In the genomic region with DNA sequence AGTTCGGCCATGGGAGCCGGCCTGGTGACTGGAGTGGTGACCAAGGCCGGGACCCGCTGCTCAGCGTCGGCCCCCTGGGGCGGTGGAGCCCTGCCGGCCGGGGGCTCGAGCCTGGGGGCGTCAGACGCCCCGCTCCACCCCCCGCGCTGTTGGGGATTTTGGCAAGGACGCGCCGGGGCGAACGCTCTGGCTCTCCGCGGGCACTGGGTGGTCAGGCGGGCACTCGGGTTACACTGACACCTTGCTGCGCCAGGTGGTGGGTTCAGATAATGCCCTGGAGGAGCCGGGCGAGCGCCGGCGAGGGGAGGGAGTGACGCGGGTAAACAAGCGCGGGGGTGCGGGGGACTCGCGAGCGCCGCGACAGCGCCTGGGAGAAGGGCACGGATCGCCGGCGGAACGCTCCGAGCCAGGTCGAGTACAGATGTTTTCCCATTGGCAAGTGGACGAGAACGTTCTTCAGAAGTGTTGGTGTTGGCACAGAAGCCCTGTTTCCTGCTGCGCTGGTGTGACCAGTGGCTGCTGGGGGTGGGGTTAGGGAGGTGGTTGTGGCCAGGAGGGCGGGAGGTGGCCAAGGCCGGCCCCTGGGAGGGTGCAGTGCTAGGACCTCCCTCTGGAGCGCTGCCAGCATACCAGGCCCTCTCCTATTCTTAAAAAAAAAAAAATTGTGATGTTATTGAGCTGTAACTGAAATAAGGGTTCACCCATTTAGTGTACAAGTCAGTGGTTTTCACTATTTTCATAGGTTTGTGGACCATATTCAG, we compare ENCODE assay signal across 8 cellular contexts.
DNase-seq lines count a peak whose midpoint lies in the region; ATAC-seq and TF ChIP-seq lines count a peak whose summit lies in the region.

No MANE protein-coding gene starts in this region.

- TF ChIP-seq POLR2A in erythroblast (IDR thresholded peaks at IDR 0.05; ENCODE audit: low read length) = no peak

- peak overlapping the region; percentile 63 for H3K4me2 ChIP-seq in OCI-LY3 (ENCODE audit: low read length)

- no peak overlapping the region for H2AFZ ChIP-seq in OCI-LY3 (ENCODE audit: low read depth, low read length)

- H4K20me1 ChIP-seq in OCI-LY3 (ENCODE audit: insufficient read depth, low read length) = peaks cover 46% of the 10 kb centered on the region

- peak overlapping the region; percentile 93 for H3K9ac ChIP-seq in OCI-LY3 (ENCODE audit: low read length)
- peak overlapping the region; percentile 95 to 98 for H3K9ac ChIP-seq in mucosa of rectum (ENCODE audit: low read depth in 1 of 2, low read length in 2 of 2)

- peaks cover 67% of the 10 kb centered on the region for H3K79me2 ChIP-seq in OCI-LY3 (ENCODE audit: low read length)

- H3K36me3 ChIP-seq in OCI-LY3 (replicated peaks; ENCODE audit: low read depth, low read length) (peaks cover 41% of the 10 kb centered on the region), mucosa of rectum (ENCODE audit: control insufficient read depth in 2 of 2, insufficient read depth in 2 of 2, low read length in 2 of 2) (peaks cover 31 to 41% of the 10 kb centered on the region in 2 donors)

- H3K4me1 ChIP-seq in OCI-LY3 (ENCODE audit: low read length) (peaks cover 34% of the 10 kb centered on the region), mucosa of rectum (ENCODE audit: control insufficient read depth in 2 of 2, insufficient read depth in 2 of 2, low read length in 2 of 2) (peaks cover 66 to 68% of the 10 kb centered on the region in 2 donors)

- peak; percentile 46 for ATAC-seq in GM19463 (IDR thresholded peaks at IDR 0.05; ENCODE audit: unreplicated experiment)

- H3K27ac ChIP-seq in OCI-LY3 (ENCODE audit: low read length) (peak overlapping the region; percentile 87), mucosa of rectum (ENCODE audit: low read depth in 2 of 2, low read length in 2 of 2) (peak overlapping the region; percentile 98 to 99)

- TF ChIP-seq CTCF in OCI-LY3 (IDR thresholded peaks at IDR 0.05; ENCODE audit: low read depth, low read length) = no peak

- H3K27me3 ChIP-seq in OCI-LY3 (ENCODE audit: low read depth, low read length) (no peaks in the 10 kb centered on the region), mucosa of rectum (ENCODE audit: control insufficient read depth in 2 of 2, insufficient read depth in 2 of 2, low read length in 2 of 2) (no peaks in the 10 kb centered on the region)

- peak; percentile 83 for DNase-seq in COLO829 (ENCODE audit: low spot score)
- peak; percentile 59 for DNase-seq in HS-27A (ENCODE audit: low read depth)
- peak; percentile 87 for DNase-seq in activated T-cell treated with anti-CD3 and anti-CD28 coated beads, Interleukin-2, amount 50 U/mL, for 1 hour
- peak; percentile 96 to 97 for DNase-seq in erythroblast (lab: John Stamatoyannopoulos, UW)
- DNase-seq in stimulated activated CD8-positive, alpha-beta memory T cell treated with anti-CD3 and anti-CD28 coated beads, Interleukin-4, amount 100 ng/mL, for 24 hours (ENCODE audit: low read depth) = peak; percentile 72

- H3K9me3 ChIP-seq in OCI-LY3 (ENCODE audit: insufficient read depth, low read length) = no peaks in the 10 kb centered on the region
- no peaks in the 10 kb centered on the region for H3K9me3 ChIP-seq in mucosa of rectum (ENCODE audit: control insufficient read depth in 2 of 2, low read length in 2 of 2)

- H3K4me3 ChIP-seq in OCI-LY3 (ENCODE audit: low read length) (peak overlapping the region; percentile 91), mucosa of rectum (ENCODE audit: low read length in 2 of 2) (peak overlapping the region; percentile 87 to 91)

Comparison
In these comparisons a context has a peak if more than half of its experiments do, and no peak if none do; other contexts are left out.
1. Peak in every context shown above with its lines: DNase-seq, ATAC-seq, H3K4me3 ChIP-seq and H3K27ac ChIP-seq.